In the genomic region with DNA sequence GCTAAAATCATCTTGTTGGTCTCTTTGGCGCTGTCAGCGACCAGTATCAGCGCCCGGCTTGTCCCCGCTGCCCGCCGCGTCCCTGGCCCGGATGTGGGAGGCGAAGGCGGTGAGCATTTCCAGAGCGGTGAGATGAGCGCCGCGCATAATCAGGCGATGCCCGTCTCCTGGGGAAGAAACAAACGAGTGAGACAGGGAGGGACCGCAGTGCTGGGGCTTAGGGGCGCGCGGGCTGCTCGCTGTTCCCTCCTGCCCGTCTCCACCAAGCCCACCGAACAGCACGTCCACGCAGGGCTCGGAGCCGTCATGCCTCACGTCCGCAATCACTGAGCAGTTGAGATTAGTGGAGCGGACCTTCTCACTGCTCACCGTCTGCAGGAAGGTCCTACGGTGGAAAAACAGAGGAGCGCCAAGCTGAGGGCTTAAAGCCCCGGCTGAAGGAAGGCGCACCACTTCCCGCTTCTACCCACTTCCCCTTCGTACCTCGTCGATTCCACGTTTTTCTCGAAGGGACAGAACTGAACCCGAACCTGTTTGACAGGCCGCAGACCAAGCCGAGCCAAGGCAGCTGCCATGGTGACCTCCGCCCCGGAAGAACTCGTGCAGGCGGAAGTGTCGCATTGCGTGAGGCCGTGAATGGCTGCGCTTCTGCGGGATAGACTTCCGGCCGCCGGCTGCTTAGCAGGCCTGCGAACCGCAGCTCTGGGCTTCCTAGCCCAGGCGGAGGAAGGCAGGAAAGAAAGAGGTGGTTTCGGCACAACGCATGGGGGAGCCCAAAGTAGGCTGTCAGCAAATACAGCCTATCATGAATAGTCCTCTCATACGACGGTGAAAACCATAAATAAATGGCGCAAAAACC, we compare ENCODE assay signal across 1 cellular context.
TF ChIP-seq lines count a peak whose summit lies in the region.

A gene (minus strand): TSS at position 595 of the 859 bp plus-strand sequence. CDS start 20 bp downstream, at position 575.

TF ChIP-seq in HEK293, 187 proteins besides CTCF, POLR2A, EP300 and RAD21 (continued from another document and continues in another):
- TF ChIP-seq, protein P1, sequence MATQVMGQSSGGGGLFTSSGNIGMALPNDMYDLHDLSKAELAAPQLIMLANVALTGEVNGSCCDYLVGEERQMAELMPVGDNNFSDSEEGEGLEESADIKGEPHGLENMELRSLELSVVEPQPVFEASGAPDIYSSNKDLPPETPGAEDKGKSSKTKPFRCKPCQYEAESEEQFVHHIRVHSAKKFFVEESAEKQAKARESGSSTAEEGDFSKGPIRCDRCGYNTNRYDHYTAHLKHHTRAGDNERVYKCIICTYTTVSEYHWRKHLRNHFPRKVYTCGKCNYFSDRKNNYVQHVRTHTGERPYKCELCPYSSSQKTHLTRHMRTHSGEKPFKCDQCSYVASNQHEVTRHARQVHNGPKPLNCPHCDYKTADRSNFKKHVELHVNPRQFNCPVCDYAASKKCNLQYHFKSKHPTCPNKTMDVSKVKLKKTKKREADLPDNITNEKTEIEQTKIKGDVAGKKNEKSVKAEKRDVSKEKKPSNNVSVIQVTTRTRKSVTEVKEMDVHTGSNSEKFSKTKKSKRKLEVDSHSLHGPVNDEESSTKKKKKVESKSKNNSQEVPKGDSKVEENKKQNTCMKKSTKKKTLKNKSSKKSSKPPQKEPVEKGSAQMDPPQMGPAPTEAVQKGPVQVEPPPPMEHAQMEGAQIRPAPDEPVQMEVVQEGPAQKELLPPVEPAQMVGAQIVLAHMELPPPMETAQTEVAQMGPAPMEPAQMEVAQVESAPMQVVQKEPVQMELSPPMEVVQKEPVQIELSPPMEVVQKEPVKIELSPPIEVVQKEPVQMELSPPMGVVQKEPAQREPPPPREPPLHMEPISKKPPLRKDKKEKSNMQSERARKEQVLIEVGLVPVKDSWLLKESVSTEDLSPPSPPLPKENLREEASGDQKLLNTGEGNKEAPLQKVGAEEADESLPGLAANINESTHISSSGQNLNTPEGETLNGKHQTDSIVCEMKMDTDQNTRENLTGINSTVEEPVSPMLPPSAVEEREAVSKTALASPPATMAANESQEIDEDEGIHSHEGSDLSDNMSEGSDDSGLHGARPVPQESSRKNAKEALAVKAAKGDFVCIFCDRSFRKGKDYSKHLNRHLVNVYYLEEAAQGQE (tag by site-specific recombination; IDR thresholded peaks at IDR 0.05), result no peak
- TF ChIP-seq ZBTB7A (tag by site-specific recombination; IDR thresholded peaks at IDR 0.05; ENCODE audit: low read depth) (no peak), ZNF132 (tag by site-specific recombination; IDR thresholded peaks at IDR 0.05; ENCODE audit: borderline replicate concordance) (no peak), ZNF610 (tag by site-specific recombination; IDR thresholded peaks at IDR 0.05; ENCODE audit: borderline replicate concordance) (peak; percentile 38; the same call in 1 of the 2 replicates), HOXC10 (CRISPR knock-in tag; IDR thresholded peaks at IDR 0.05) (0 out of 2 replicates have a peak, but pooled peaks have one; percentile 59), ZNF266 (tag by site-specific recombination; IDR thresholded peaks at IDR 0.05; ENCODE audit: low read depth) (no peak), ZSCAN23 (tag by site-specific recombination; IDR thresholded peaks at IDR 0.05) (no peak), ZSCAN30 (tag by site-specific recombination; IDR thresholded peaks at IDR 0.05) (peak; percentile 95), ZNF776 (tag by site-specific recombination; IDR thresholded peaks at IDR 0.05; ENCODE audit: borderline replicate concordance) (no peak), PRDM1 (tag by site-specific recombination; IDR thresholded peaks at IDR 0.05) (no peak), GLI4 (tag by site-specific recombination; IDR thresholded peaks at IDR 0.05) (no peak; the same call in 1 of the 2 replicates), ZBTB21 (tag by site-specific recombination; IDR thresholded peaks at IDR 0.05) (peak; percentile 58; the same call in 1 of the 2 replicates), FEZF1 (tag by site-specific recombination; IDR thresholded peaks at IDR 0.05) (no peak), ZFHX2 (tag by site-specific recombination; conservative IDR thresholded peaks at IDR 0.05) (peak; percentile 29; the same call in 1 of the 2 replicates), ZFP69B (tag by site-specific recombination; IDR thresholded peaks at IDR 0.05) (no peak), RBAK (tag by site-specific recombination; IDR thresholded peaks at IDR 0.05) (no peak), ZNF837 (tag by site-specific recombination; IDR thresholded peaks at IDR 0.05) (peak; percentile 82), ZNF214 (tag by site-specific recombination; IDR thresholded peaks at IDR 0.05; ENCODE audit: borderline replicate concordance) (no peak), ZNF138 (tag by site-specific recombination; IDR thresholded peaks at IDR 0.05; ENCODE audit: borderline replicate concordance) (no peak), BCL11B (tag by site-specific recombination; IDR thresholded peaks at IDR 0.05; ENCODE audit: low read depth) (no peak), ZNF596 (tag by site-specific recombination; IDR thresholded peaks at IDR 0.05) (no peak), ZNF600 (tag by site-specific recombination; IDR thresholded peaks at IDR 0.05) (peak; percentile 73; the same call in 1 of the 2 replicates), ZNF350 (tag by site-specific recombination; IDR thresholded peaks at IDR 0.05) (no peak), MEIS1 (CRISPR knock-in tag; IDR thresholded peaks at IDR 0.05; ENCODE audit: borderline replicate concordance) (peak; percentile 59; the same call in 1 of the 2 replicates), ZNF274 (IDR thresholded peaks at IDR 0.05; ENCODE audit: low read length) (no peak), ZNF274 (tag by site-specific recombination; IDR thresholded peaks at IDR 0.05; ENCODE audit: borderline replicate concordance) (no peak), KLF7 (tag by site-specific recombination; IDR thresholded peaks at IDR 0.05; ENCODE audit: borderline replicate concordance) (no peak), TCF7L2 (IDR thresholded peaks at IDR 0.05; ENCODE audit: borderline replicate concordance, low read depth, low read length) (no peak), ZNF341 (tag by site-specific recombination; IDR thresholded peaks at IDR 0.05; ENCODE audit: low read depth) (peak; percentile 89), ZBTB20 (tag by site-specific recombination; IDR thresholded peaks at IDR 0.05) (peak; percentile 40), ZNF394 (tag by site-specific recombination; IDR thresholded peaks at IDR 0.05; ENCODE audit: borderline replicate concordance) (peak; percentile 61), ZNF560 (tag by site-specific recombination; IDR thresholded peaks at IDR 0.05; ENCODE audit: borderline replicate concordance) (no peak), ZBTB17 (tag by site-specific recombination; IDR thresholded peaks at IDR 0.05) (peak; percentile 97), ZNF239 (tag by site-specific recombination; IDR thresholded peaks at IDR 0.05) (no peak), OSR2 (tag by site-specific recombination; IDR thresholded peaks at IDR 0.05) (0 out of 2 replicates have a peak, but pooled peaks have one; percentile 13)
- TF ChIP-seq, protein P2, sequence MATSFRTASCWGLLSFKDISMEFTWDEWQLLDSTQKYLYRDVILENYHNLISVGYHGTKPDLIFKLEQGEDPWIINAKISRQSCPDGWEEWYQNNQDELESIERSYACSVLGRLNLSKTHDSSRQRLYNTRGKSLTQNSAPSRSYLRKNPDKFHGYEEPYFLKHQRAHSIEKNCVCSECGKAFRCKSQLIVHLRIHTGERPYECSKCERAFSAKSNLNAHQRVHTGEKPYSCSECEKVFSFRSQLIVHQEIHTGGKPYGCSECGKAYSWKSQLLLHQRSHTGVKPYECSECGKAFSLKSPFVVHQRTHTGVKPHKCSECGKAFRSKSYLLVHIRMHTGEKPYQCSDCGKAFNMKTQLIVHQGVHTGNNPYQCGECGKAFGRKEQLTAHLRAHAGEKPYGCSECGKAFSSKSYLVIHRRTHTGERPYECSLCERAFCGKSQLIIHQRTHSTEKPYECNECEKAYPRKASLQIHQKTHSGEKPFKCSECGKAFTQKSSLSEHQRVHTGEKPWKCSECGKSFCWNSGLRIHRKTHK (tag by site-specific recombination; IDR thresholded peaks at IDR 0.05), result no peak
- TF ChIP-seq, protein P3, sequence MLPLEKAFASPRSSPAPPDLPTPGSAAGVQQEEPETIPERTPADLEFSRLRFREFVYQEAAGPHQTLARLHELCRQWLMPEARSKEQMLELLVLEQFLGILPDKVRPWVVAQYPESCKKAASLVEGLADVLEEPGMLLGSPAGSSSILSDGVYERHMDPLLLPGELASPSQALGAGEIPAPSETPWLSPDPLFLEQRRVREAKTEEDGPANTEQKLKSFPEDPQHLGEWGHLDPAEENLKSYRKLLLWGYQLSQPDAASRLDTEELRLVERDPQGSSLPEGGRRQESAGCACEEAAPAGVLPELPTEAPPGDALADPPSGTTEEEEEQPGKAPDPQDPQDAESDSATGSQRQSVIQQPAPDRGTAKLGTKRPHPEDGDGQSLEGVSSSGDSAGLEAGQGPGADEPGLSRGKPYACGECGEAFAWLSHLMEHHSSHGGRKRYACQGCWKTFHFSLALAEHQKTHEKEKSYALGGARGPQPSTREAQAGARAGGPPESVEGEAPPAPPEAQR (tag by site-specific recombination; IDR thresholded peaks at IDR 0.05), result no peak
- TF ChIP-seq, protein P4, sequence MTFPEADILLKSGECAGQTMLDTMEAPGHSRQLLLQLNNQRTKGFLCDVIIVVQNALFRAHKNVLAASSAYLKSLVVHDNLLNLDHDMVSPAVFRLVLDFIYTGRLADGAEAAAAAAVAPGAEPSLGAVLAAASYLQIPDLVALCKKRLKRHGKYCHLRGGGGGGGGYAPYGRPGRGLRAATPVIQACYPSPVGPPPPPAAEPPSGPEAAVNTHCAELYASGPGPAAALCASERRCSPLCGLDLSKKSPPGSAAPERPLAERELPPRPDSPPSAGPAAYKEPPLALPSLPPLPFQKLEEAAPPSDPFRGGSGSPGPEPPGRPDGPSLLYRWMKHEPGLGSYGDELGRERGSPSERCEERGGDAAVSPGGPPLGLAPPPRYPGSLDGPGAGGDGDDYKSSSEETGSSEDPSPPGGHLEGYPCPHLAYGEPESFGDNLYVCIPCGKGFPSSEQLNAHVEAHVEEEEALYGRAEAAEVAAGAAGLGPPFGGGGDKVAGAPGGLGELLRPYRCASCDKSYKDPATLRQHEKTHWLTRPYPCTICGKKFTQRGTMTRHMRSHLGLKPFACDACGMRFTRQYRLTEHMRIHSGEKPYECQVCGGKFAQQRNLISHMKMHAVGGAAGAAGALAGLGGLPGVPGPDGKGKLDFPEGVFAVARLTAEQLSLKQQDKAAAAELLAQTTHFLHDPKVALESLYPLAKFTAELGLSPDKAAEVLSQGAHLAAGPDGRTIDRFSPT (tag by site-specific recombination; IDR thresholded peaks at IDR 0.05), result no peak
- TF ChIP-seq, protein P5, sequence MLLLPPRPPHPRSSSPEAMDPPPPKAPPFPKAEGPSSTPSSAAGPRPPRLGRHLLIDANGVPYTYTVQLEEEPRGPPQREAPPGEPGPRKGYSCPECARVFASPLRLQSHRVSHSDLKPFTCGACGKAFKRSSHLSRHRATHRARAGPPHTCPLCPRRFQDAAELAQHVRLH (tag by site-specific recombination; IDR thresholded peaks at IDR 0.05), result peak; percentile 66; the same call in 1 of the 2 replicates
- TF ChIP-seq, protein P6, sequence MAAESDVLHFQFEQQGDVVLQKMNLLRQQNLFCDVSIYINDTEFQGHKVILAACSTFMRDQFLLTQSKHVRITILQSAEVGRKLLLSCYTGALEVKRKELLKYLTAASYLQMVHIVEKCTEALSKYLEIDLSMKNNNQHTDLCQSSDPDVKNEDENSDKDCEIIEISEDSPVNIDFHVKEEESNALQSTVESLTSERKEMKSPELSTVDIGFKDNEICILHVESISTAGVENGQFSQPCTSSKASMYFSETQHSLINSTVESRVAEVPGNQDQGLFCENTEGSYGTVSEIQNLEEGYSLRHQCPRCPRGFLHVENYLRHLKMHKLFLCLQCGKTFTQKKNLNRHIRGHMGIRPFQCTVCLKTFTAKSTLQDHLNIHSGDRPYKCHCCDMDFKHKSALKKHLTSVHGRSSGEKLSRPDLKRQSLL (tag by site-specific recombination; IDR thresholded peaks at IDR 0.05), result no peak
- TF ChIP-seq, protein P7, sequence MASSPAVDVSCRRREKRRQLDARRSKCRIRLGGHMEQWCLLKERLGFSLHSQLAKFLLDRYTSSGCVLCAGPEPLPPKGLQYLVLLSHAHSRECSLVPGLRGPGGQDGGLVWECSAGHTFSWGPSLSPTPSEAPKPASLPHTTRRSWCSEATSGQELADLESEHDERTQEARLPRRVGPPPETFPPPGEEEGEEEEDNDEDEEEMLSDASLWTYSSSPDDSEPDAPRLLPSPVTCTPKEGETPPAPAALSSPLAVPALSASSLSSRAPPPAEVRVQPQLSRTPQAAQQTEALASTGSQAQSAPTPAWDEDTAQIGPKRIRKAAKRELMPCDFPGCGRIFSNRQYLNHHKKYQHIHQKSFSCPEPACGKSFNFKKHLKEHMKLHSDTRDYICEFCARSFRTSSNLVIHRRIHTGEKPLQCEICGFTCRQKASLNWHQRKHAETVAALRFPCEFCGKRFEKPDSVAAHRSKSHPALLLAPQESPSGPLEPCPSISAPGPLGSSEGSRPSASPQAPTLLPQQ (tag by site-specific recombination; IDR thresholded peaks at IDR 0.05), result peak; percentile 66; the same call in 1 of the 2 replicates
- TF ChIP-seq, protein P8, sequence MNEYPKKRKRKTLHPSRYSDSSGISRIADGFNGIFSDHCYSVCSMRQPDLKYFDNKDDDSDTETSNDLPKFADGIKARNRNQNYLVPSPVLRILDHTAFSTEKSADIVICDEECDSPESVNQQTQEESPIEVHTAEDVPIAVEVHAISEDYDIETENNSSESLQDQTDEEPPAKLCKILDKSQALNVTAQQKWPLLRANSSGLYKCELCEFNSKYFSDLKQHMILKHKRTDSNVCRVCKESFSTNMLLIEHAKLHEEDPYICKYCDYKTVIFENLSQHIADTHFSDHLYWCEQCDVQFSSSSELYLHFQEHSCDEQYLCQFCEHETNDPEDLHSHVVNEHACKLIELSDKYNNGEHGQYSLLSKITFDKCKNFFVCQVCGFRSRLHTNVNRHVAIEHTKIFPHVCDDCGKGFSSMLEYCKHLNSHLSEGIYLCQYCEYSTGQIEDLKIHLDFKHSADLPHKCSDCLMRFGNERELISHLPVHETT (tag by site-specific recombination; IDR thresholded peaks at IDR 0.05), result no peak; the same call in none of the 2 replicates
- TF ChIP-seq, protein P9, sequence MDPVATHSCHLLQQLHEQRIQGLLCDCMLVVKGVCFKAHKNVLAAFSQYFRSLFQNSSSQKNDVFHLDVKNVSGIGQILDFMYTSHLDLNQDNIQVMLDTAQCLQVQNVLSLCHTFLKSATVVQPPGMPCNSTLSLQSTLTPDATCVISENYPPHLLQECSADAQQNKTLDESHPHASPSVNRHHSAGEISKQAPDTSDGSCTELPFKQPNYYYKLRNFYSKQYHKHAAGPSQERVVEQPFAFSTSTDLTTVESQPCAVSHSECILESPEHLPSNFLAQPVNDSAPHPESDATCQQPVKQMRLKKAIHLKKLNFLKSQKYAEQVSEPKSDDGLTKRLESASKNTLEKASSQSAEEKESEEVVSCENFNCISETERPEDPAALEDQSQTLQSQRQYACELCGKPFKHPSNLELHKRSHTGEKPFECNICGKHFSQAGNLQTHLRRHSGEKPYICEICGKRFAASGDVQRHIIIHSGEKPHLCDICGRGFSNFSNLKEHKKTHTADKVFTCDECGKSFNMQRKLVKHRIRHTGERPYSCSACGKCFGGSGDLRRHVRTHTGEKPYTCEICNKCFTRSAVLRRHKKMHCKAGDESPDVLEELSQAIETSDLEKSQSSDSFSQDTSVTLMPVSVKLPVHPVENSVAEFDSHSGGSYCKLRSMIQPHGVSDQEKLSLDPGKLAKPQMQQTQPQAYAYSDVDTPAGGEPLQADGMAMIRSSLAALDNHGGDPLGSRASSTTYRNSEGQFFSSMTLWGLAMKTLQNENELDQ (tag by site-specific recombination; IDR thresholded peaks at IDR 0.05; ENCODE audit: low read depth), result no peak
